In genomic region chr11:68214173-68215086, GRCh38 we compare ENCODE assay signal across 8 cellular contexts. TPM values are rescaled to one million over a fixed set of nuclear protein-coding genes. Genes with fewer than 3 reads are reported as not detected.
DNase-seq lines count a peak whose midpoint lies in the region; ATAC-seq, FAIRE-seq and TF ChIP-seq lines count a peak whose summit lies in the region.

No MANE protein-coding gene starts in this region.

- SMC1A ChIA-PET in GM12878 (lab: Charles Lee; ENCODE audit: uncharacterized antibody, unreplicated experiment), result interaction anchor here (0.6 kb wide), 1 partner anchor 98 kb away, joined by 3 read pairs; no protein-coding TSS in a partner anchor

- POLR2A ChIA-PET in GM12878 (lab: Charles Lee), result no interaction called here

- in situ Hi-C loops in GM12878 (cut with MboI), result no loop called here

- no peaks in the 10 kb centered on the region for H3K9me3 Mint-ChIP-seq in IgD-negative memory B cell
- no peaks in the 10 kb centered on the region for H3K9me3 Mint-ChIP-seq in stimulated activated naive CD8-positive, alpha-beta T cell treated with anti-CD3 and anti-CD28 coated beads, Interleukin-15, amount 100 ng/mL, for 72 hours

- H3K4me1 ChIP-seq in GM12878 (ENCODE audit: control insufficient read depth, insufficient read depth, low read length), result peaks cover 8% of the 10 kb centered on the region

- TF ChIP-seq EP300 in GM12878 (IDR thresholded peaks at IDR 0.05; ENCODE audit: borderline replicate concordance in 1 of 2, control insufficient read depth in 1 of 2, low read depth in 2 of 2, low read length in 2 of 2), result no peak

- peak overlapping the region; percentile 89 to 99 (median 96) for H3K27ac Mint-ChIP-seq in IgD-negative memory B cell
- peak overlapping the region in 1 of 2 donors; percentile 34 for H3K27ac Mint-ChIP-seq in stimulated activated naive CD8-positive, alpha-beta T cell treated with anti-CD3 and anti-CD28 coated beads, Interleukin-15, amount 100 ng/mL, for 72 hours

- no peaks in the 10 kb centered on the region for H3K27me3 Mint-ChIP-seq in IgD-negative memory B cell
- H3K27me3 Mint-ChIP-seq in stimulated activated naive CD8-positive, alpha-beta T cell treated with anti-CD3 and anti-CD28 coated beads, Interleukin-15, amount 100 ng/mL, for 72 hours, result peaks cover 21% of the 10 kb centered on the region

- H3K36me3 Mint-ChIP-seq in IgD-negative memory B cell, result no peaks in the 10 kb centered on the region

- H3K4me2 ChIP-seq in GM12878 (ENCODE audit: control insufficient read depth, insufficient read depth), result peak overlapping the region; percentile 91

- H3K27me3 ChIP-seq in GM06990 (replicated peaks; ENCODE audit: control insufficient read depth, insufficient read depth, low read length) (peaks cover 4% of the 10 kb centered on the region; the same call in 1 of the 2 replicates), GM12878 (replicated peaks in 1 of 2; ENCODE audit: control insufficient read depth in 2 of 2, insufficient read depth in 2 of 2, low read length in 1 of 2) (no peaks in the 10 kb centered on the region), kidney epithelial cell (ENCODE audit: control insufficient read depth, insufficient read depth, low read length) (peaks cover 23% of the 10 kb centered on the region)

- no peak for FAIRE-seq in GM12878 (lab: Jason Lieb, UNC)

- H3K4me1 Mint-ChIP-seq in IgD-negative memory B cell, result peaks cover 17 to 36% (median 26%) of the 10 kb centered on the region in 3 donors
- peaks cover 47% of the 10 kb centered on the region for H3K4me1 Mint-ChIP-seq in stimulated activated naive CD8-positive, alpha-beta T cell treated with anti-CD3 and anti-CD28 coated beads, Interleukin-15, amount 100 ng/mL, for 72 hours

- DNase-seq in GM06990 (ENCODE audit: extremely low read depth, insufficient read length) (no peak), GM12878 (ENCODE audit: low read depth, low spot score) (no peak), kidney epithelial cell (ENCODE audit: low read depth) (no peak), hippocampal formation (lab: John Stamatoyannopoulos, UW) (no peak)
- DNase-seq in stimulated activated naive CD8-positive, alpha-beta T cell treated with anti-CD3 and anti-CD28 coated beads, Interleukin-15, amount 100 ng/mL, for 72 hours, result peak in 1 of 2 donors; percentile 32

- BruUV-seq in GM12878 (replicated peaks; lab: Mats Ljungman, UMichigan), result no TSS peak

- TF ChIP-seq CTCF in GM06990 (IDR thresholded peaks at IDR 0.05; ENCODE audit: insufficient read depth, low read length, poor library complexity, severe bottlenecking) (no peak), GM12878 (IDR thresholded peaks at IDR 0.05 in 2 of 3, conservative IDR thresholded peaks at IDR 0.05 in 1 of 3; ENCODE audit: control insufficient read depth in 2 of 3, extremely low read depth in 1 of 3, insufficient read depth in 1 of 3, low read depth in 3 of 3, low read length in 3 of 3) (no peak), kidney epithelial cell (IDR thresholded peaks at IDR 0.05; ENCODE audit: insufficient read depth, low read length, poor library complexity, severe bottlenecking) (no peak)

- H3K27ac ChIP-seq in GM12878 (ENCODE audit: control insufficient read depth, insufficient read depth), result peak overlapping the region; percentile 91; the same call in 1 of the 2 replicates

- H3K9ac ChIP-seq in GM12878 (ENCODE audit: control insufficient read depth, insufficient read depth, low read length), result peak overlapping the region; percentile 77

- CTCF ChIA-PET in GM12878 (lab: Yijun Ruan, JAX), result no interaction called here

- H3K4me3 Mint-ChIP-seq in IgD-negative memory B cell, result peak overlapping the region; percentile 77 to 94 (median 86)
- H3K4me3 Mint-ChIP-seq in stimulated activated naive CD8-positive, alpha-beta T cell treated with anti-CD3 and anti-CD28 coated beads, Interleukin-15, amount 100 ng/mL, for 72 hours, result peak overlapping the region; percentile 78 to 90

- peak overlapping the region; percentile 85 for H2AFZ ChIP-seq in GM12878 (ENCODE audit: control insufficient read depth, low read depth, low read length)

- peaks cover 22% of the 10 kb centered on the region for H3K79me2 ChIP-seq in GM12878 (ENCODE audit: control insufficient read depth, insufficient read depth, low read length)

- no peak for TF ChIP-seq RAD21 in GM12878 (IDR thresholded peaks at IDR 0.05; ENCODE audit: insufficient read depth, low read depth, low read length)

- H3K9me3 ChIP-seq in GM12878 (replicated peaks; ENCODE audit: control insufficient read depth, insufficient read depth, low read length), result no peaks in the 10 kb centered on the region

- intact Hi-C loops in GM12878 (cut with micrococcal nuclease; ENCODE audit: unreplicated experiment), result no loop called here

- peaks cover 6% of the 10 kb centered on the region for H4K20me1 ChIP-seq in GM12878 (ENCODE audit: control insufficient read depth, insufficient read depth)

- WGBS in GM12878 (ENCODE audit: insufficient coverage, insufficient replicate concordance, low lambda C conversion rate, missing lambda C conversion rate), result 19% methylated on average over 42 of the region's 58 CpGs

- H3K36me3 ChIP-seq in GM06990 (ENCODE audit: control insufficient read depth, insufficient read depth, low read length) (no peaks in the 10 kb centered on the region), GM12878 (ENCODE audit: control insufficient read depth in 2 of 2, insufficient read depth in 2 of 2, low read length in 1 of 2) (no peaks in the 10 kb centered on the region), kidney epithelial cell (ENCODE audit: control insufficient read depth, insufficient read depth, low read length) (no peaks in the 10 kb centered on the region)

- no peak for TF ChIP-seq POLR2A in GM12878 (IDR thresholded peaks at IDR 0.05; ENCODE audit: low read depth, low read length)

- RAD21 ChIA-PET in GM12878 (lab: Charles Lee; ENCODE audit: unreplicated experiment), result no interaction called here

- peak; percentile 36; the same call in 2 of the 3 replicates for ATAC-seq in GM12878
- ATAC-seq in stimulated activated naive CD8-positive, alpha-beta T cell treated with anti-CD3 and anti-CD28 coated beads, Interleukin-15, amount 100 ng/mL, for 72 hours, result peak; percentile 14
- no peak for ATAC-seq in HG03457 (IDR thresholded peaks at IDR 0.05; ENCODE audit: unreplicated experiment)
- no peak for ATAC-seq in HG02852 (IDR thresholded peaks at IDR 0.05; ENCODE audit: unreplicated experiment)

- H3K4me3 ChIP-seq in GM06990 (replicated peaks; ENCODE audit: low read depth, low read length) (peak overlapping the region; percentile 72), GM12878 (peak overlapping the region; percentile 93), kidney epithelial cell (ENCODE audit: low read depth, low read length) (peak overlapping the region; percentile 98)

TF ChIP-seq in GM12878, 131 proteins besides CTCF, POLR2A, EP300 and RAD21 (continues in another document):
- TF ChIP-seq FOXK2 (IDR thresholded peaks at IDR 0.05) (no peak), USF1 (IDR thresholded peaks at IDR 0.05; ENCODE audit: borderline replicate concordance, extremely low read length, insufficient read depth, low read depth, low read length) (no peak)

RNA-seq across cellular contexts. Expression of gene KMT5B, which starts 1.3 kb away (rescaled TPM):
- 40.2 TPM for polyA plus RNA-seq in IgD-negative memory B cell
- total RNA-seq in GM12878 (2013; cell fraction: nucleolus; rRNA removed), result 65.2 and 73.0 TPM in 2 replicates
- 12.5 and 15.5 TPM in 2 replicates for total RNA-seq in GM12878 (2014; rRNA removed)
- 18.8 and 19.6 TPM in 2 replicates for total RNA-seq in GM12878 (2014; rRNA removed; fragmentation: Illumina TruSeq; extraction: Trizol)
- total RNA-seq in GM12878 (2021), result 19.6 and 19.9 TPM in 2 replicates
- 11.1 TPM for polyA plus RNA-seq in GM12878 (2011; ENCODE audit: low read depth)
- 21.8 and 35.3 TPM in 2 replicates for polyA plus RNA-seq in GM12878 (2011; rRNA removed)
- polyA plus RNA-seq in GM12878 (2011; cell fraction: cytosol; rRNA removed), result 8.0 and 9.5 TPM in 2 replicates
- polyA plus RNA-seq in GM12878 (2011; cell fraction: nucleus; rRNA removed), result 15.3 and 16.2 TPM in 2 replicates
- polyA plus RNA-seq in GM12878 (2012), result 17.1 and 17.4 TPM in 2 replicates
- polyA plus RNA-seq in GM12878 (2014; fragmentation: Illumina TruSeq; extraction: Trizol), result 20.5 and 28.2 TPM in 2 replicates
- polyA plus RNA-seq in GM12878 (2014; fragmentation: Nextera tagmentation; extraction: Ambion mirVana), result 1 to 10 TPM; 4.7 to 7.4 TPM
- polyA plus RNA-seq in GM12878 (2014; rRNA removed), result 12.4 and 14.3 TPM in 2 replicates
- polyA plus RNA-seq in GM12878 (2016; fragmentation: Nextera tagmentation; extraction: Ambion mirVana), result 10 to 100 TPM; 16.4 to 20.6 TPM
- 14.3 and 16.9 TPM in 2 replicates for polyA minus RNA-seq in GM12878 (2011; rRNA and poly(A)+ RNA removed)
- polyA minus RNA-seq in GM12878 (2011; cell fraction: cytosol; rRNA and poly(A)+ RNA removed), result 9.6 and 11.4 TPM in 2 replicates
- polyA minus RNA-seq in GM12878 (2011; cell fraction: nucleus; rRNA and poly(A)+ RNA removed), result 7.7 and 17.0 TPM in 2 replicates
- total RNA-seq in kidney epithelial cell, result 24.8 and 25.7 TPM in 2 replicates

RNA-seq across cellular contexts. Expression of gene C11orf24, which starts 57.3 kb away (rescaled TPM):
- polyA plus RNA-seq in IgD-negative memory B cell (40.5 TPM), GM12878 (2011; rRNA removed) (14.5 and 25.9 TPM in 2 replicates), GM12878 (2014; fragmentation: Illumina TruSeq; extraction: Trizol) (18.5 and 39.0 TPM in 2 replicates), GM12878 (2014; fragmentation: Nextera tagmentation; extraction: Ambion mirVana) (1 to 10 TPM; 4.3 to 9.9 TPM), GM12878 (2014; rRNA removed) (63.4 and 70.3 TPM in 2 replicates), GM12878 (2016; fragmentation: Nextera tagmentation; extraction: Ambion mirVana) (100 to 1,000 TPM in 1 of 2 experiments, 10 to 100 TPM in 1; 93.4 to 104 TPM)
- 42.2 and 52.0 TPM in 2 replicates for total RNA-seq in GM12878 (2013; cell fraction: nucleolus; rRNA removed)
- total RNA-seq in GM12878 (2014; rRNA removed) (43.3 and 43.7 TPM in 2 replicates), GM12878 (2014; rRNA removed; fragmentation: Illumina TruSeq; extraction: Trizol) (29.4 and 33.1 TPM in 2 replicates), GM12878 (2021) (61.7 and 74.6 TPM in 2 replicates), kidney epithelial cell (27.5 and 56.8 TPM in 2 replicates)
- polyA plus RNA-seq in GM12878 (2011; ENCODE audit: low read depth), result 20.8 TPM
- polyA plus RNA-seq in GM12878 (2011; cell fraction: cytosol; rRNA removed), result 44.8 and 58.3 TPM in 2 replicates
- polyA plus RNA-seq in GM12878 (2011; cell fraction: nucleus; rRNA removed), result 36.4 and 41.9 TPM in 2 replicates
- polyA plus RNA-seq in GM12878 (2012), result 37.6 and 40.4 TPM in 2 replicates
- 17.3 and 26.1 TPM in 2 replicates for polyA minus RNA-seq in GM12878 (2011; rRNA and poly(A)+ RNA removed)
- polyA minus RNA-seq in GM12878 (2011; cell fraction: cytosol; rRNA and poly(A)+ RNA removed), result 17.6 and 19.2 TPM in 2 replicates
- polyA minus RNA-seq in GM12878 (2011; cell fraction: nucleus; rRNA and poly(A)+ RNA removed), result 13.5 and 23.2 TPM in 2 replicates

Comparison
In these comparisons a context has a peak if more than half of its experiments do, and no peak if none do; other contexts are left out.
1. ATAC-seq: peak in GM12878 (single experiment) and stimulated activated naive CD8-positive, alpha-beta T cell treated with anti-CD3 and anti-CD28 coated beads, Interleukin-15, amount 100 ng/mL, for 72 hours (single experiment); none in HG03457 (single experiment) and HG02852 (single experiment).
2. Peak in every context shown above with its lines, with median percentiles within 50 percentile points of each other: H3K4me3 ChIP-seq.